ENCODE assay signal across 28 cellular contexts in genomic region chr4:31557444-31557843, GRCh38.
A peak's percentile ranks its signal among the peaks of the same experiment; 100 is the strongest.
DNase-seq lines count a peak whose midpoint lies in the region; ATAC-seq, FAIRE-seq and TF ChIP-seq lines count a peak whose summit lies in the region.
"Had no signal": no experiment of that assay in that cellular context is flagged by ENCODE, and none has a peak within 500 bp of the region (broad histone marks: within the 10 kb centered on the region; RNA-seq: fewer than 3 reads in every experiment).

No MANE protein-coding gene starts in this region.

- no peak overlapping the region for H3K9ac ChIP-seq in HepG2 (ENCODE audit: insufficient read depth, low read depth, low read length)

- H2AFZ ChIP-seq in HepG2 (ENCODE audit: low read length) = no peak overlapping the region

- ATAC-seq in HepG2 (no peak), right lobe of liver (no peak), esophagus mucosa (peak; percentile 31), GM19463 (IDR thresholded peaks at IDR 0.05; ENCODE audit: unreplicated experiment) (no peak)
- ATAC-seq: activated CD4-positive, CD25-positive, alpha-beta regulatory T cell treated with anti-CD3 and anti-CD28 coated beads, Interleukin-2, amount 50 U/mL, for 24 hours; heart left ventricle; left cardiac atrium; T-cell had no signal

- no peak for DNase-seq in HepG2 (ENCODE audit: low spot score)
- DNase-seq in right lobe of liver = no peak
- peak; percentile 5 for DNase-seq in SK-MEL-5 (ENCODE audit: low read depth, low spot score)
- DNase-seq in LoVo (ENCODE audit: low spot score) = no peak
- DNase-seq in foreskin fibroblast = no peak
- DNase-seq in NCI-H1417 treated with DMSO at 0.1 percent for 48 hours (lab: John Stamatoyannopoulos, UW) = no peak
- DNase-seq: 8988T; activated CD4-positive, alpha-beta memory T cell treated with anti-CD3 and anti-CD28 coated beads, Interleukin-2, amount 10 ng/mL, durations not matched to agents 7 days and 5 days; activated T-cell treated with anti-CD3 and anti-CD28 coated beads for 4 hours; AML-193; brain microvascular endothelial cell; CD8-positive, alpha-beta memory T cell; colonic mucosa; DMS153; GDM1; heart left ventricle; left cardiac atrium; NCI-H1092; NCI-H2081 treated with DMSO at 0.1 percent for 48 hours; NCI-H345; occipital lobe; SHP77 treated with DMSO at 0.1 percent for 48 hours; T-cell; upper lobe of left lung had no signal

- H3K79me2 ChIP-seq in HepG2 (ENCODE audit: insufficient read depth, low read length) = no peaks in the 10 kb centered on the region

- TF ChIP-seq EP300 in HepG2 (IDR thresholded peaks at IDR 0.05; ENCODE audit: low read depth in 2 of 2, low read length in 2 of 2) (no peak), HepG2 (CRISPR knock-in tag; IDR thresholded peaks at IDR 0.05; ENCODE audit: borderline replicate concordance) (no peak)

- H4K20me1 ChIP-seq in HepG2 (ENCODE audit: insufficient read depth, low read length) = no peaks in the 10 kb centered on the region

- no TSS peak for BruUV-seq in HepG2 (replicated peaks; lab: Mats Ljungman, UMichigan)

- WGBS in HepG2 (ENCODE audit: low lambda C conversion rate) = 1% methylated on average over 2 of the region's 2 CpGs
- WGBS in right lobe of liver (ENCODE audit: insufficient coverage, low coverage, low lambda C conversion rate, missing lambda C conversion rate) = 46% methylated on average over 2 of the region's 2 CpGs

- no peak for TF ChIP-seq CTCF in HepG2 (CRISPR knock-in tag; IDR thresholded peaks at IDR 0.05)
- no peak for TF ChIP-seq CTCF in right lobe of liver (IDR thresholded peaks at IDR 0.05)
- no peak for TF ChIP-seq CTCF in foreskin fibroblast (IDR thresholded peaks at IDR 0.05; ENCODE audit: low read depth, low read length)

- H3K9me3 ChIP-seq in HepG2 (ENCODE audit: low read length) (peaks cover 38% of the 10 kb centered on the region), right lobe of liver (no peaks in the 10 kb centered on the region)
- H3K9me3 ChIP-seq: colonic mucosa, upper lobe of left lung had no signal

- H3K27me3 ChIP-seq in HepG2 (ENCODE audit: control insufficient read depth in 1 of 2, insufficient read depth in 2 of 2, low read length in 2 of 2) (no peaks in the 10 kb centered on the region), right lobe of liver (no peaks in the 10 kb centered on the region)
- H3K27me3 ChIP-seq: brain microvascular endothelial cell, colonic mucosa, heart left ventricle, upper lobe of left lung had no signal

- FAIRE-seq in HepG2 (lab: Jason Lieb, UNC) = no peak

- no peak overlapping the region for H3K4me2 ChIP-seq in HepG2 (ENCODE audit: low read depth, low read length)

- POLR2A ChIA-PET in HepG2 (lab: Yijun Ruan, JAX) = no interaction called here

- H3K27ac ChIP-seq in HepG2 (ENCODE audit: extremely low read length, insufficient read depth, low read length) = no peak overlapping the region
- H3K27ac ChIP-seq in right lobe of liver = no peak overlapping the region
- H3K27ac ChIP-seq: brain microvascular endothelial cell, colonic mucosa, heart left ventricle, skin epidermis, upper lobe of left lung had no signal

- no peak for TF ChIP-seq POLR2A in HepG2 (IDR thresholded peaks at IDR 0.05; ENCODE audit: insufficient read depth in 1 of 2, low read depth in 2 of 2, low read length in 2 of 2)
- TF ChIP-seq POLR2A in right lobe of liver (IDR thresholded peaks at IDR 0.05) = no peak

- no peak for TF ChIP-seq RAD21 in HepG2 (CRISPR knock-in tag; IDR thresholded peaks at IDR 0.05)

- no peaks in the 10 kb centered on the region for H3K36me3 ChIP-seq in HepG2 (replicated peaks in 1 of 2; ENCODE audit: control insufficient read depth in 1 of 2, insufficient read depth in 2 of 2, low read length in 2 of 2)
- H3K36me3 ChIP-seq in right lobe of liver = no peaks in the 10 kb centered on the region
- H3K36me3 ChIP-seq: brain microvascular endothelial cell, colonic mucosa, heart left ventricle, upper lobe of left lung had no signal

- in situ Hi-C loops in HepG2 (cut with HindIII; ENCODE audit: extremely low pct_ligation_motif_present, low pct_unique_long_range_greater_than_20kb) (no loop called here), SK-MEL-5 (cut with HindIII; ENCODE audit: low pct_unique_long_range_greater_than_20kb, low sequenced_read_pairs) (no loop called here)

- H3K4me1 ChIP-seq in HepG2 (ENCODE audit: insufficient read depth, low read length) (no peaks in the 10 kb centered on the region), right lobe of liver (no peaks in the 10 kb centered on the region)
- H3K4me1 ChIP-seq: colonic mucosa, heart left ventricle, upper lobe of left lung had no signal

- CTCF ChIA-PET in HepG2 (lab: Yijun Ruan, JAX; ENCODE audit: low intra/inter-chr PET ratio, low total read pairs) = no interaction called here

- H3K4me3 ChIP-seq in HepG2 (replicated peaks in 1 of 3; ENCODE audit: insufficient read depth in 1 of 3, low read depth in 2 of 3, low read length in 3 of 3) (no peak overlapping the region), right lobe of liver (no peak overlapping the region), foreskin fibroblast (ENCODE audit: low read depth in 1 of 2, low read length in 2 of 2) (no peak overlapping the region)
- H3K4me3 ChIP-seq: colonic mucosa, heart left ventricle, skin epidermis, upper lobe of left lung had no signal

- intact Hi-C loops in HepG2 (cut with micrococcal nuclease; ENCODE audit: unreplicated experiment) (no loop called here), right lobe of liver (cut with DNase I) (no loop called here)

TF ChIP-seq in HepG2, 621 proteins besides CTCF, POLR2A, EP300 and RAD21:
- TF ChIP-seq ZBTB49 (CRISPR knock-in tag; IDR thresholded peaks at IDR 0.05; ENCODE audit: borderline replicate concordance) (no peak), ZNF766 (CRISPR knock-in tag; IDR thresholded peaks at IDR 0.05; ENCODE audit: borderline replicate concordance) (no peak), MAFK (conservative IDR thresholded peaks at IDR 0.05 in 1 of 2, IDR thresholded peaks at IDR 0.05 in 1 of 2; ENCODE audit: low read length in 2 of 2) (peak in 1 of 2 experiments; percentile 37; a peak in 1 of 4 replicates), TBP (CRISPR knock-in tag; IDR thresholded peaks at IDR 0.05) (no peak), ZNF432 (CRISPR knock-in tag; IDR thresholded peaks at IDR 0.05; ENCODE audit: borderline replicate concordance) (no peak), ZNF234 (CRISPR knock-in tag; conservative IDR thresholded peaks at IDR 0.05) (no peak), MLLT10 (CRISPR knock-in tag; IDR thresholded peaks at IDR 0.05) (no peak), NFE2L2 (IDR thresholded peaks at IDR 0.05; ENCODE audit: low read length) (peak; percentile 76)
